In genomic region chr7:86937499-86937898, GRCh38 we compare ENCODE assay signal across 11 cellular contexts.
"Had no signal": no experiment of that assay in that cellular context is flagged by ENCODE, and none has a peak within 500 bp of the region (broad histone marks: within the 10 kb centered on the region; RNA-seq: fewer than 3 reads in every experiment).

No MANE protein-coding gene starts in this region.

- H3K36me3 Mint-ChIP-seq: naive thymus-derived CD4-positive, alpha-beta T cell had no signal

- H3K27ac Mint-ChIP-seq: naive thymus-derived CD4-positive, alpha-beta T cell; type B pancreatic cell had no signal

- H3K9me3 Mint-ChIP-seq: naive thymus-derived CD4-positive, alpha-beta T cell; type B pancreatic cell had no signal

- DNase-seq: effector CD4-positive, alpha-beta T cell; heart left ventricle; hippocampal formation; left colon; naive thymus-derived CD4-positive, alpha-beta T cell; posterior cingulate gyrus; stimulated activated CD4-positive, alpha-beta T cell treated with anti-CD3 and anti-CD28 coated beads, Interleukin-2, amount 100 ng/mL, for 48 hours; stimulated activated naive CD4-positive, alpha-beta T cell treated with Interleukin-2 at 50 U/mL for 16 hours; thyroid gland; uterus had no signal

- H3K4me3 Mint-ChIP-seq: naive thymus-derived CD4-positive, alpha-beta T cell; type B pancreatic cell had no signal

- H3K27me3 Mint-ChIP-seq: type B pancreatic cell had no signal

- ATAC-seq: heart left ventricle; left colon; naive thymus-derived CD4-positive, alpha-beta T cell had no signal
